8 cellular contexts compared by ENCODE assay signal in the genomic region with DNA sequence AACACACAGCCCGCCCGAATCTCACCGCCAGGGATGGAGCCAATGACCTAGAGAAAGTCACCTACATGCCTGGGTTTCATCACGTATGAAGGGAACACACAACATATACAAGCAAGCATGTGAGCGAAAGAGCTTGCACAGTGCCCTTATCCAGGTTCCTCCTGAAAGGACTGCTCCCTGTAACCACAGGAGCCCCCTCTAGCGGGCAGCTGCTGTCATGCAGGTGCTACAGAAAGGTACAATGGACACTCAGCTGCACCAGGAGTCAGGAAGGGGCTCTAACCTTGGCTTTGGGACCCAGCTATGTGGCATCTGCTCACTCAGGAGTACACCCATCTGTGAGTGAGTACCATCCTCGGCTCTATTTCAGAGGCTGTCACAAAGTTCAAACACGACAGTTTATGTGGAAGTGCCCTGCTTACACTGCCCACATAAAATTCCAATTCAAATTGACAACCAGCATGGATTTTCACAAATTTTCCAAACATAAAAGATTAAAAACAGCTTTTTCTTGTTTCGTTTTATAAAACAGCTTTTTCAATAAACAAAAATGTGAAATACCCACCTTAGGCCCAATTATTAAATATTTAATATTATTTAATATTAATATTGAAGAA. TPM values are rescaled to one million over a fixed set of nuclear protein-coding genes. Genes with fewer than 3 reads are reported as not detected.
A peak's percentile ranks its signal among the peaks of the same experiment; 100 is the strongest.
DNase-seq lines count a peak whose midpoint lies in the region; ATAC-seq lines count a peak whose summit lies in the region.

No MANE protein-coding gene starts in this region.

- no peak overlapping the region for H3K4ac ChIP-seq in mesenchymal stem cell (ENCODE audit: low read depth in 1 of 2, low read length in 2 of 2)

- H4K8ac ChIP-seq in mesenchymal stem cell (ENCODE audit: low read length) = no peak overlapping the region

- H3K4me1 ChIP-seq in mesenchymal stem cell (ENCODE audit: control insufficient read depth, insufficient read depth, low read depth, low read length) = peaks cover 5% of the 10 kb centered on the region

- 58% methylated on average over 8 of the region's 9 CpGs for WGBS in mesenchymal stem cell

- no peaks in the 10 kb centered on the region for H3K9me3 ChIP-seq in mesenchymal stem cell (ENCODE audit: control insufficient read depth, low read length)

- H3K18ac ChIP-seq in mesenchymal stem cell (ENCODE audit: low read depth in 1 of 2, low read length in 2 of 2) = no peak overlapping the region

- no peak overlapping the region for H2BK120ac ChIP-seq in mesenchymal stem cell (ENCODE audit: low read depth, low read length)

- no peak overlapping the region for H2BK5ac ChIP-seq in mesenchymal stem cell (ENCODE audit: low read depth, low read length, poor library complexity, severe bottlenecking)

- no peak overlapping the region for H3K9ac ChIP-seq in mesenchymal stem cell (ENCODE audit: low read length)

- peak; percentile 15 to 42 (median 26) for DNase-seq in activated CD4-positive, CD25-positive, alpha-beta regulatory T cell (lab: John Stamatoyannopoulos, UW)
- peak; percentile 11 for DNase-seq in NCI-H2171 (lab: John Stamatoyannopoulos, UW)
- DNase-seq in activated CD4-positive, alpha-beta T cell treated with anti-CD3 and anti-CD28 coated beads for 24 hours (ENCODE audit: low read depth in 2 of 2) = peak; percentile 40 to 59
- DNase-seq in dermis blood vessel endothelial cell = peak; percentile 83
- peak; percentile 75 for DNase-seq in mesenchymal stem cell
- DNase-seq in stimulated activated CD8-positive, alpha-beta memory T cell treated with anti-CD3 and anti-CD28 coated beads, Interleukin-4, amount 100 ng/mL, for 1 hour (ENCODE audit: low read depth in 2 of 2, low spot score in 1 of 2) = peak; percentile 15 to 33

- H3K14ac ChIP-seq in mesenchymal stem cell (ENCODE audit: low read length in 2 of 2) = no peak overlapping the region

- peaks cover 40 to 47% of the 10 kb centered on the region in 2 experiments for H3K36me3 ChIP-seq in mesenchymal stem cell (ENCODE audit: control insufficient read depth in 1 of 2, insufficient read depth in 2 of 2, low read depth in 1 of 2, low read length in 2 of 2)

- H3K27me3 ChIP-seq in mesenchymal stem cell (ENCODE audit: control insufficient read depth in 1 of 2, insufficient read depth in 1 of 2, low read length in 2 of 2) = no peaks in the 10 kb centered on the region

- H2BK12ac ChIP-seq in mesenchymal stem cell (ENCODE audit: low read length in 2 of 2) = no peak overlapping the region

- H2BK15ac ChIP-seq in mesenchymal stem cell (ENCODE audit: low read depth, poor library complexity, severe bottlenecking) = no peak overlapping the region

- no peak overlapping the region for H3K23ac ChIP-seq in mesenchymal stem cell (ENCODE audit: low read length in 2 of 2)

- H2AFZ ChIP-seq in mesenchymal stem cell (ENCODE audit: low read depth, low read length) = no peak overlapping the region

- no peak overlapping the region for H3K4me3 ChIP-seq in mesenchymal stem cell (ENCODE audit: insufficient read depth in 1 of 2, low read depth in 1 of 2, low read length in 2 of 2)

- H2AK5ac ChIP-seq in mesenchymal stem cell (ENCODE audit: low read length, severe bottlenecking) = no peak overlapping the region

- H3K79me1 ChIP-seq in mesenchymal stem cell (replicated peaks; ENCODE audit: low read length, poor library complexity, severe bottlenecking) = peaks cover 40% of the 10 kb centered on the region

- no peak overlapping the region for H4K91ac ChIP-seq in mesenchymal stem cell (ENCODE audit: low read length)

- no peak overlapping the region for H3K27ac ChIP-seq in mesenchymal stem cell (ENCODE audit: low read length, poor library complexity, severe bottlenecking)

- H3K4me2 ChIP-seq in mesenchymal stem cell (ENCODE audit: low read length, poor library complexity, severe bottlenecking) = no peak overlapping the region

- ATAC-seq in activated CD4-positive, CD25-positive, alpha-beta regulatory T cell treated with anti-CD3 and anti-CD28 coated beads, Interleukin-2, amount 50 U/mL, for 24 hours = no peak
- ATAC-seq in HG03108 (IDR thresholded peaks at IDR 0.05; ENCODE audit: unreplicated experiment) = no peak

RNA-seq across cellular contexts. Expression of a gene that starts 3.5 kb away (rescaled TPM):
- 99.9 and 147 TPM in 2 replicates for total RNA-seq in dermis blood vessel endothelial cell
- 103 TPM for polyA plus RNA-seq in mesenchymal stem cell (2013, experiment 1 of 2)
- polyA plus RNA-seq in mesenchymal stem cell (2013, experiment 2 of 2) = 102 TPM

RNA-seq across cellular contexts. Expression of a gene that starts 8.6 kb away (rescaled TPM):
- not detected in 2 replicates for total RNA-seq in dermis blood vessel endothelial cell
- polyA plus RNA-seq in mesenchymal stem cell (2013, experiment 1 of 2) = not detected
- not detected for polyA plus RNA-seq in mesenchymal stem cell (2013, experiment 2 of 2)

RNA-seq across cellular contexts. Expression of a gene that starts 31.7 kb away (rescaled TPM):
- not detected in 2 replicates for total RNA-seq in dermis blood vessel endothelial cell
- 0.06 TPM for polyA plus RNA-seq in mesenchymal stem cell (2013, experiment 1 of 2)
- not detected for polyA plus RNA-seq in mesenchymal stem cell (2013, experiment 2 of 2)

Comparison
In these comparisons a context has a peak if more than half of its experiments do, and no peak if none do; other contexts are left out.
1. DNase-seq: peak in every context shown above with its lines; median percentile 83 in dermis blood vessel endothelial cell; 75 in mesenchymal stem cell; 50 in activated CD4-positive, alpha-beta T cell treated with anti-CD3 and anti-CD28 coated beads for 24 hours; 26 in activated CD4-positive, CD25-positive, alpha-beta regulatory T cell; 24 in stimulated activated CD8-positive, alpha-beta memory T cell treated with anti-CD3 and anti-CD28 coated beads, Interleukin-4, amount 100 ng/mL, for 1 hour; 11 in NCI-H2171.